In genomic region chr7:76380623-76380966, GRCh38 we compare ENCODE assay signal across 8 cellular contexts. TPM values are rescaled to one million over a fixed set of nuclear protein-coding genes. Genes with fewer than 3 reads are reported as not detected.
DNase-seq lines count a peak whose midpoint lies in the region; ATAC-seq, FAIRE-seq and TF ChIP-seq lines count a peak whose summit lies in the region.

No MANE protein-coding gene starts in this region.

- intact Hi-C loops in right cardiac atrium (cut with DNase I) = no loop called here

- H3K27ac ChIP-seq in HEK293 (ENCODE audit: extremely low read depth, low read depth, low read length) = peak overlapping the region; percentile 47
- H3K27ac ChIP-seq in WERI-Rb-1 = peak overlapping the region; percentile 70; the same call in 1 of the 2 replicates
- peak overlapping the region; percentile 96 for H3K27ac ChIP-seq in right cardiac atrium (ENCODE audit: low read length)
- peak overlapping the region; percentile 73 to 94 for H3K27ac ChIP-seq in small intestine (ENCODE audit: low read depth in 1 of 2, low read length in 1 of 2)

- DNase-seq in WERI-Rb-1 (no peak), right cardiac atrium (peak in 1 of 3 donors; percentile 57), small intestine (no peak), NCI-H2029 treated with DMSO at 0.1 percent for 48 hours (lab: John Stamatoyannopoulos, UW) (no peak), medulla oblongata (ENCODE audit: extremely low spot score) (no peak)

- no peak for TF ChIP-seq CTCF in HEK293 (tag by site-specific recombination; IDR thresholded peaks at IDR 0.05)
- no peak for TF ChIP-seq CTCF in WERI-Rb-1 (IDR thresholded peaks at IDR 0.05; ENCODE audit: low read depth, low read length)

- no peaks in the 10 kb centered on the region for H3K4me1 ChIP-seq in HEK293 (ENCODE audit: control insufficient read depth, insufficient read depth, low read length)
- peaks cover 8% of the 10 kb centered on the region for H3K4me1 ChIP-seq in right cardiac atrium (ENCODE audit: control insufficient read depth, insufficient read depth, low read length)
- no peaks in the 10 kb centered on the region for H3K4me1 ChIP-seq in small intestine (ENCODE audit: control insufficient read depth in 2 of 2, insufficient read depth in 1 of 2, low read depth in 1 of 2, low read length in 1 of 2)

- no peak for FAIRE-seq in small intestine (lab: Jason Lieb, UNC)

- CTCF ChIA-PET in HEK293 (lab: Yijun Ruan, JAX) = interaction anchor here (0.7 kb wide), 1 partner anchor 8 kb away, joined by 3 read pairs; no protein-coding TSS in a partner anchor

- POLR2A ChIA-PET in HEK293 (lab: Yijun Ruan, JAX) = no interaction called here

- no peaks in the 10 kb centered on the region for H3K27me3 ChIP-seq in WERI-Rb-1 (ENCODE audit: insufficient read depth, low read depth, severe bottlenecking)
- H3K27me3 ChIP-seq in right cardiac atrium (ENCODE audit: control insufficient read depth, insufficient read depth) = no peaks in the 10 kb centered on the region
- H3K27me3 ChIP-seq in small intestine (ENCODE audit: control insufficient read depth in 2 of 2, insufficient read depth in 2 of 2, low read length in 2 of 2) = no peaks in the 10 kb centered on the region

- ATAC-seq in right cardiac atrium (no peak), GM21825 (IDR thresholded peaks at IDR 0.05; ENCODE audit: unreplicated experiment) (no peak), GM18868 (IDR thresholded peaks at IDR 0.05; ENCODE audit: unreplicated experiment) (no peak)

- no peaks in the 10 kb centered on the region for H3K9me3 ChIP-seq in HEK293 (ENCODE audit: control insufficient read depth, insufficient read depth, low read depth, low read length)
- no peaks in the 10 kb centered on the region for H3K9me3 ChIP-seq in WERI-Rb-1 (ENCODE audit: severe bottlenecking)
- no peaks in the 10 kb centered on the region for H3K9me3 ChIP-seq in right cardiac atrium (ENCODE audit: control insufficient read depth, low read length)
- no peaks in the 10 kb centered on the region for H3K9me3 ChIP-seq in small intestine (ENCODE audit: control insufficient read depth, low read depth)

- 41% methylated on average over 7 of the region's 7 CpGs for WGBS in right cardiac atrium
- 66 to 79% (median 77%) methylated on average over 7 of the region's 7 CpGs for WGBS in small intestine, 3 donors

- H3K36me3 ChIP-seq in HEK293 (ENCODE audit: control insufficient read depth in 2 of 2, insufficient read depth in 1 of 2, low read length in 2 of 2) (no peaks in the 10 kb centered on the region), WERI-Rb-1 (no peaks in the 10 kb centered on the region), small intestine (ENCODE audit: control insufficient read depth in 2 of 2, insufficient read depth in 2 of 2, low read length in 2 of 2) (no peaks in the 10 kb centered on the region)

- no peak overlapping the region for H3K4me3 ChIP-seq in HEK293 (ENCODE audit: low read depth, low read length)
- H3K4me3 ChIP-seq in WERI-Rb-1 (ENCODE audit: low read depth, low read length) = no peak overlapping the region
- no peak overlapping the region for H3K4me3 ChIP-seq in right cardiac atrium (ENCODE audit: low read length)
- no peak overlapping the region for H3K4me3 ChIP-seq in small intestine (ENCODE audit: low read depth in 1 of 2, low read length in 2 of 2)

TF ChIP-seq in HEK293, 187 proteins besides CTCF, POLR2A, EP300 and RAD21:
- TF ChIP-seq ZBTB48 (tag by site-specific recombination; IDR thresholded peaks at IDR 0.05) = no peak
- no peak for TF ChIP-seq ZNF266 (tag by site-specific recombination; IDR thresholded peaks at IDR 0.05; ENCODE audit: low read depth)
- no peak for TF ChIP-seq ZNF530 (tag by site-specific recombination; IDR thresholded peaks at IDR 0.05; ENCODE audit: low read depth)
- TF ChIP-seq ZNF768 (tag by site-specific recombination; IDR thresholded peaks at IDR 0.05) = no peak
- TF ChIP-seq ZNF629 (tag by site-specific recombination; IDR thresholded peaks at IDR 0.05) = no peak

RNA-seq across cellular contexts. Expression of gene YWHAG, which starts 21.8 kb away (rescaled TPM):
- total RNA-seq in right cardiac atrium = 100 to 1,000 TPM; 209 to 282 (median 253) TPM
- polyA plus RNA-seq in right cardiac atrium (139 TPM), small intestine (10 to 100 TPM; 47.4 to 59.2 (median 49.7) TPM)

RNA-seq across cellular contexts. Expression of gene SSC4D, which starts 28.9 kb away (rescaled TPM):
- total RNA-seq in right cardiac atrium = 1 to 10 TPM in 2 of 4 donors, under 1 TPM in 2; 0.78 to 1.3 (median 0.96) TPM
- polyA plus RNA-seq in right cardiac atrium (2.1 TPM), small intestine (under 1 TPM in 1 of 3 donors, not detected in 2; 0.72 TPM)

RNA-seq across cellular contexts. Expression of gene ZP3, which starts 44.2 kb away (rescaled TPM):
- 1 to 10 TPM in 2 of 4 donors, under 1 TPM in 1, not detected in 1; 0.50 to 2.5 (median 2.4) TPM for total RNA-seq in right cardiac atrium
- 0.77 TPM for polyA plus RNA-seq in right cardiac atrium
- 1 to 10 TPM; 1.4 to 3.7 (median 3.6) TPM for polyA plus RNA-seq in small intestine
